ENCODE assay signal across 24 cellular contexts in genomic region chr2:182103531-182103930, GRCh38.
DNase-seq lines count a peak whose midpoint lies in the region; ATAC-seq, FAIRE-seq and TF ChIP-seq lines count a peak whose summit lies in the region.
"Had no signal": no experiment of that assay in that cellular context is flagged by ENCODE, and none has a peak within 500 bp of the region (broad histone marks: within the 10 kb centered on the region; RNA-seq: fewer than 3 reads in every experiment).

No MANE protein-coding gene starts in this region.

- no peak for ATAC-seq in stimulated activated naive B cell treated with anti-CD40 and anti-IgM and Interleukin-4, amounts not matched to agents 10 μg/mL and 1 μg/mL and 100 μg/mL, for 72 hours (replicated peaks)
- ATAC-seq in HG03460 (IDR thresholded peaks at IDR 0.05; ENCODE audit: unreplicated experiment), result no peak
- ATAC-seq in GM21528 (IDR thresholded peaks at IDR 0.05; ENCODE audit: low FRiP score, unreplicated experiment), result no peak
- ATAC-seq: activated T-helper 17 cell treated with anti-CD3 and anti-CD28 coated beads, Interleukin-2, amount 50 U/mL, for 72 hours; body of pancreas; T-helper 17 cell had no signal

- no peaks in the 10 kb centered on the region for H3K27me3 ChIP-seq in ACC112 (ENCODE audit: insufficient read depth, low read length)
- H3K27me3 ChIP-seq in NT2/D1 (ENCODE audit: insufficient read depth, insufficient read length), result no peaks in the 10 kb centered on the region
- peaks cover 0 to 3% of the 10 kb centered on the region in 2 experiments for H3K27me3 ChIP-seq in endothelial cell of umbilical vein (ENCODE audit: control insufficient read depth in 2 of 2, insufficient read depth in 2 of 2, low read length in 2 of 2)
- H3K27me3 ChIP-seq: BE2C, body of pancreas, SJCRH30, uterus had no signal

- intact Hi-C loops in endothelial cell of umbilical vein (cut with micrococcal nuclease), result no loop called here

- H3K27ac Mint-ChIP-seq in stimulated activated naive B cell treated with anti-CD40 and anti-IgM and Interleukin-4, amounts not matched to agents 10 μg/mL and 1 μg/mL and 100 μg/mL, for 72 hours, result no peak overlapping the region
- H3K27ac Mint-ChIP-seq: activated CD4-positive, alpha-beta T cell treated with anti-CD3 and anti-CD28 coated beads, Interleukin-2, amount 10 ng/mL, durations not matched to agents 7 days and 5 days; activated naive CD8-positive, alpha-beta T cell treated with anti-CD3 and anti-CD28 coated beads, Interleukin-2, amount 10 ng/mL, durations not matched to agents 7 days and 5 days; activated T-helper 17 cell treated with anti-CD3 and anti-CD28 coated beads, Interleukin-2, amount 50 U/mL, for 72 hours; mesothelial cell of epicardium; T-helper 17 cell had no signal

- no peaks in the 10 kb centered on the region for H3K36me3 ChIP-seq in ACC112 (ENCODE audit: insufficient read depth, low read length)
- no peaks in the 10 kb centered on the region for H3K36me3 ChIP-seq in NT2/D1 (ENCODE audit: insufficient read depth, insufficient read length, low read length)
- H3K36me3 ChIP-seq in endothelial cell of umbilical vein (ENCODE audit: control insufficient read depth in 2 of 2, extremely low read depth in 1 of 2, insufficient read depth in 2 of 2, low read length in 2 of 2), result no peaks in the 10 kb centered on the region
- H3K36me3 ChIP-seq: BE2C, SJCRH30, uterus had no signal

- H3K4me1 ChIP-seq in ACC112 (ENCODE audit: control insufficient read depth, insufficient read depth, low read length, unreplicated experiment), result no peaks in the 10 kb centered on the region
- no peaks in the 10 kb centered on the region for H3K4me1 ChIP-seq in NT2/D1 (ENCODE audit: insufficient read depth, insufficient read length)
- no peaks in the 10 kb centered on the region for H3K4me1 ChIP-seq in endothelial cell of umbilical vein (ENCODE audit: control insufficient read depth, extremely low read depth, insufficient read depth, low read length)
- H3K4me1 ChIP-seq: BE2C, body of pancreas, Caco-2, SJCRH30, uterus had no signal

- H2AFZ ChIP-seq in ACC112 (ENCODE audit: low read length, unreplicated experiment) (peak overlapping the region; percentile 75), endothelial cell of umbilical vein (ENCODE audit: low read depth, low read length) (no peak overlapping the region)

- FAIRE-seq in endothelial cell of umbilical vein (lab: Jason Lieb, UNC), result peak; percentile 21
- FAIRE-seq: frontal cortex, GM18507 had no signal

- no peaks in the 10 kb centered on the region for H4K20me1 ChIP-seq in endothelial cell of umbilical vein (replicated peaks; ENCODE audit: control insufficient read depth, extremely low read depth, insufficient read depth, low read length)

- BruUV-seq in endothelial cell of umbilical vein (replicated peaks; lab: Mats Ljungman, UMichigan), result no TSS peak

- H3K4me3 ChIP-seq in ACC112 (ENCODE audit: low read depth, low read length) (no peak overlapping the region), NT2/D1 (ENCODE audit: insufficient read length, low read depth) (no peak overlapping the region), endothelial cell of umbilical vein (replicated peaks in 1 of 3; ENCODE audit: insufficient read depth in 1 of 3, low read depth in 1 of 3, low read length in 3 of 3) (no peak overlapping the region)
- H3K4me3 ChIP-seq: body of pancreas, SJCRH30, uterus had no signal

- TF ChIP-seq CTCF in endothelial cell of umbilical vein (IDR thresholded peaks at IDR 0.05; ENCODE audit: extremely low read depth in 1 of 2, insufficient read depth in 1 of 2, low read depth in 1 of 2, low read length in 2 of 2), result no peak

- no peak overlapping the region for H3K4me2 ChIP-seq in endothelial cell of umbilical vein (ENCODE audit: insufficient read depth, low read length)

- H3K27me3 Mint-ChIP-seq in stimulated activated naive B cell treated with anti-CD40 and anti-IgM and Interleukin-4, amounts not matched to agents 10 μg/mL and 1 μg/mL and 100 μg/mL, for 72 hours, result no peaks in the 10 kb centered on the region
- H3K27me3 Mint-ChIP-seq: activated CD4-positive, alpha-beta T cell treated with anti-CD3 and anti-CD28 coated beads, Interleukin-2, amount 10 ng/mL, durations not matched to agents 7 days and 5 days had no signal

- no peaks in the 10 kb centered on the region for H3K36me3 Mint-ChIP-seq in stimulated activated naive B cell treated with anti-CD40 and anti-IgM and Interleukin-4, amounts not matched to agents 10 μg/mL and 1 μg/mL and 100 μg/mL, for 72 hours
- H3K36me3 Mint-ChIP-seq: activated naive CD8-positive, alpha-beta T cell treated with anti-CD3 and anti-CD28 coated beads, Interleukin-2, amount 10 ng/mL, durations not matched to agents 7 days and 5 days had no signal

- no peaks in the 10 kb centered on the region for H3K9me1 ChIP-seq in endothelial cell of umbilical vein (replicated peaks; ENCODE audit: control insufficient read depth, extremely low read depth, insufficient read depth, low read length)

- POLR2A ChIA-PET in endothelial cell of umbilical vein (lab: Charles Lee), result no interaction called here

- dilution Hi-C loops in endothelial cell of umbilical vein (cut with MboI; ENCODE audit: extremely low pct_ligation_motif_present, low sequenced_read_pairs), result no loop called here

- no peak overlapping the region for H3K4me3 Mint-ChIP-seq in stimulated activated naive B cell treated with anti-CD40 and anti-IgM and Interleukin-4, amounts not matched to agents 10 μg/mL and 1 μg/mL and 100 μg/mL, for 72 hours
- H3K4me3 Mint-ChIP-seq: activated CD4-positive, alpha-beta T cell treated with anti-CD3 and anti-CD28 coated beads, Interleukin-2, amount 10 ng/mL, durations not matched to agents 7 days and 5 days; activated naive CD8-positive, alpha-beta T cell treated with anti-CD3 and anti-CD28 coated beads, Interleukin-2, amount 10 ng/mL, durations not matched to agents 7 days and 5 days; activated T-helper 17 cell treated with anti-CD3 and anti-CD28 coated beads, Interleukin-2, amount 50 U/mL, for 72 hours; mesothelial cell of epicardium; T-helper 17 cell had no signal

- H3K4me1 Mint-ChIP-seq in stimulated activated naive B cell treated with anti-CD40 and anti-IgM and Interleukin-4, amounts not matched to agents 10 μg/mL and 1 μg/mL and 100 μg/mL, for 72 hours, result no peaks in the 10 kb centered on the region
- H3K4me1 Mint-ChIP-seq: activated CD4-positive, alpha-beta T cell treated with anti-CD3 and anti-CD28 coated beads, Interleukin-2, amount 10 ng/mL, durations not matched to agents 7 days and 5 days; activated naive CD8-positive, alpha-beta T cell treated with anti-CD3 and anti-CD28 coated beads, Interleukin-2, amount 10 ng/mL, durations not matched to agents 7 days and 5 days; activated T-helper 17 cell treated with anti-CD3 and anti-CD28 coated beads, Interleukin-2, amount 50 U/mL, for 72 hours; mesothelial cell of epicardium; T-helper 17 cell had no signal

- peaks cover 6% of the 10 kb centered on the region; the same call in 1 of the 2 replicates for H3K9me3 ChIP-seq in NT2/D1 (ENCODE audit: insufficient read depth, low read length)
- no peaks in the 10 kb centered on the region for H3K9me3 ChIP-seq in endothelial cell of umbilical vein (replicated peaks; ENCODE audit: control insufficient read depth, insufficient read depth, low read length)
- H3K9me3 ChIP-seq: BE2C, body of pancreas, Caco-2, SJCRH30, uterus had no signal

- no peaks in the 10 kb centered on the region for H3K79me2 ChIP-seq in ACC112 (ENCODE audit: control insufficient read depth, insufficient read depth, low read length, unreplicated experiment)
- H3K79me2 ChIP-seq in endothelial cell of umbilical vein (ENCODE audit: control insufficient read depth, insufficient read depth, low read length), result no peaks in the 10 kb centered on the region

- CTCF ChIA-PET in endothelial cell of umbilical vein (lab: Charles Lee), result no interaction called here

- TF ChIP-seq POLR2A in endothelial cell of umbilical vein (IDR thresholded peaks at IDR 0.05; ENCODE audit: low read depth, low read length), result no peak

- H3K9me3 Mint-ChIP-seq in stimulated activated naive B cell treated with anti-CD40 and anti-IgM and Interleukin-4, amounts not matched to agents 10 μg/mL and 1 μg/mL and 100 μg/mL, for 72 hours, result no peaks in the 10 kb centered on the region
- H3K9me3 Mint-ChIP-seq: activated CD4-positive, alpha-beta T cell treated with anti-CD3 and anti-CD28 coated beads, Interleukin-2, amount 10 ng/mL, durations not matched to agents 7 days and 5 days; activated naive CD8-positive, alpha-beta T cell treated with anti-CD3 and anti-CD28 coated beads, Interleukin-2, amount 10 ng/mL, durations not matched to agents 7 days and 5 days; activated T-helper 17 cell treated with anti-CD3 and anti-CD28 coated beads, Interleukin-2, amount 50 U/mL, for 72 hours had no signal

- DNase-seq in NT2/D1 (ENCODE audit: low read depth, low spot score) (peak; percentile 18), endothelial cell of umbilical vein (ENCODE audit: low read depth, low spot score) (peak; percentile 19), mucosa of gallbladder (ENCODE audit: low spot score) (peak; percentile 11), GF-D8 (lab: John Stamatoyannopoulos, UW) (no peak)
- no peak for DNase-seq in stimulated activated naive B cell treated with anti-CD40 and anti-IgM and Interleukin-4, amounts not matched to agents 10 μg/mL and 1 μg/mL and 100 μg/mL, for 72 hours
- DNase-seq: activated CD4-positive, alpha-beta T cell treated with anti-CD3 and anti-CD28 coated beads, Interleukin-2, amount 10 ng/mL, durations not matched to agents 7 days and 5 days; activated naive CD8-positive, alpha-beta T cell treated with anti-CD3 and anti-CD28 coated beads, Interleukin-2, amount 10 ng/mL, durations not matched to agents 7 days and 5 days; BE2C; body of pancreas; Caco-2; left cardiac atrium; NCI-H82; OCI-M1; T-helper 17 cell; uterus had no signal

- H3K27ac ChIP-seq in ACC112 (ENCODE audit: low read depth, low read length), result no peak overlapping the region
- no peak overlapping the region for H3K27ac ChIP-seq in endothelial cell of umbilical vein (ENCODE audit: insufficient read depth, low read depth, low read length)
- H3K27ac ChIP-seq: body of pancreas, HL-60, SJCRH30 had no signal

- H3K9ac ChIP-seq in NT2/D1 (ENCODE audit: insufficient read length, low read depth) (no peak overlapping the region), endothelial cell of umbilical vein (replicated peaks; ENCODE audit: extremely low read depth, insufficient read depth, low read length) (no peak overlapping the region)

TF ChIP-seq in endothelial cell of umbilical vein, 7 proteins besides CTCF, POLR2A, EP300 and RAD21 (continues in another document):
- TF ChIP-seq FOS (IDR thresholded peaks at IDR 0.05; ENCODE audit: borderline replicate concordance, insufficient read depth, low read length), result no peak
- no peak for TF ChIP-seq MYC (IDR thresholded peaks at IDR 0.05; ENCODE audit: low read depth, low read length)
- TF ChIP-seq EZH2 (IDR thresholded peaks at IDR 0.05; ENCODE audit: borderline replicate concordance, low read depth, low read length, severe bottlenecking), result no peak
- TF ChIP-seq JUN (IDR thresholded peaks at IDR 0.05; ENCODE audit: borderline replicate concordance, insufficient read depth, insufficient read length, low read depth), result no peak
- TF ChIP-seq, protein P1, sequence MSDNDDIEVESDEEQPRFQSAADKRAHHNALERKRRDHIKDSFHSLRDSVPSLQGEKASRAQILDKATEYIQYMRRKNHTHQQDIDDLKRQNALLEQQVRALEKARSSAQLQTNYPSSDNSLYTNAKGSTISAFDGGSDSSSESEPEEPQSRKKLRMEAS (IDR thresholded peaks at IDR 0.05; ENCODE audit: insufficient read depth, insufficient read length), result no peak

Comparison
In these comparisons a context has a peak if more than half of its experiments do, and no peak if none do; other contexts are left out.
1. DNase-seq: peak in NT2/D1 (single experiment), endothelial cell of umbilical vein (single experiment) and mucosa of gallbladder (single experiment); none in stimulated activated naive B cell treated with anti-CD40 and anti-IgM and Interleukin-4, amounts not matched to agents 10 μg/mL and 1 μg/mL and 100 μg/mL, for 72 hours (single experiment) and GF-D8 (single experiment).